21 cellular contexts compared by ENCODE assay signal in the genomic region with DNA sequence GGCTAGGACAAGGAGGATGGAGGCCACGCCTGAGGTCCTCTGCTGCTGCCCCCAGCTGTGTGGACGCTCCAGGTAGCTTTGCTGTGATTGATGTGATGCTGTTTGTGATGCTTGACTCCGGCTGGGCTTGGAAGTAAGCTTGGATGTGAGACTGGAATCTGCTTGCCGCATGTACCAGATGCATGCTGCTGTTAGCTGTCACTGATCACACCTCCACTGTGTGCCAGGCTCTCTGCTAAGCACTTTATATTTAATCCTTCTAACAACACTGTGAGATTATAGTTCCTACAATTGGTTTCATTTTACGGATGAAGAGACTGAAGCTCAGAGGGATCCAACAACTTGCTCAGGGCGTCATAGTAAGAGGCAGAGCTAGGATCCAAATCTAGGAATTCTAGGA. TPM values are rescaled to one million over a fixed set of nuclear protein-coding genes. Genes with fewer than 3 reads are reported as not detected.
A peak's percentile ranks its signal among the peaks of the same experiment; 100 is the strongest.
DNase-seq lines count a peak whose midpoint lies in the region; ATAC-seq, FAIRE-seq and TF ChIP-seq lines count a peak whose summit lies in the region.
"Had no signal": no experiment of that assay in that cellular context is flagged by ENCODE, and none has a peak within 500 bp of the region (broad histone marks: within the 10 kb centered on the region; RNA-seq: fewer than 3 reads in every experiment).

No MANE protein-coding gene starts in this region.

- no peak for TF ChIP-seq CTCF in left ventricle myocardium inferior (IDR thresholded peaks at IDR 0.05; ENCODE audit: borderline replicate concordance)

- DNase-seq in left ventricle myocardium inferior (no peak), cardiac septum (ENCODE audit: low spot score) (no peak), NCI-H524 (lab: John Stamatoyannopoulos, UW) (peak; percentile 74 to 89), memory B cell (ENCODE audit: low spot score in 2 of 2) (no peak), retina (no peak), small intestine (no peak)
- DNase-seq in activated naive CD4-positive, alpha-beta T cell treated with Interleukin-2 at 50 U/mL for 16 hours, result no peak
- DNase-seq: CD4-positive, alpha-beta T cell; DMS79 treated with DMSO at 0.1 percent for 48 hours; HFFc6; MV-4-11; NCI-H187 treated with DMSO at 0.1 percent for 48 hours; NCI-H2171; NCI-H446 treated with DMSO at 0.1 percent for 48 hours; NCI-H774; Peyer's patch; SHP77 had no signal

- ATAC-seq in memory B cell (ENCODE audit: low read depth), result no peak
- ATAC-seq: A549, K562 had no signal

- peaks cover 15% of the 10 kb centered on the region for H3K36me3 Mint-ChIP-seq in memory B cell

- 84 to 91% (median 87%) methylated on average over 6 of the region's 6 CpGs for WGBS in small intestine, 3 donors

- H3K4me3 Mint-ChIP-seq in memory B cell, result no peak overlapping the region
- H3K4me3 Mint-ChIP-seq: CD4-positive, alpha-beta T cell; HFFc6 had no signal

- H3K27me3 Mint-ChIP-seq in memory B cell, result no peaks in the 10 kb centered on the region
- H3K27me3 Mint-ChIP-seq: CD4-positive, alpha-beta T cell had no signal

- H3K36me3 ChIP-seq in left ventricle myocardium inferior (peaks cover 10% of the 10 kb centered on the region), small intestine (ENCODE audit: control insufficient read depth in 2 of 2, insufficient read depth in 2 of 2, low read length in 2 of 2) (peaks cover 0 to 2% of the 10 kb centered on the region in 2 donors)

- peak overlapping the region; percentile 49 for H3K27ac Mint-ChIP-seq in memory B cell
- H3K27ac Mint-ChIP-seq: CD4-positive, alpha-beta T cell; HFFc6 had no signal

- peak overlapping the region; percentile 28 for H3K27ac ChIP-seq in left ventricle myocardium inferior (replicated peaks)
- H3K27ac ChIP-seq in small intestine (ENCODE audit: low read depth in 1 of 2, low read length in 1 of 2), result no peak overlapping the region
- H3K27ac ChIP-seq: A549, Peyer's patch had no signal

- H3K9me3 Mint-ChIP-seq in memory B cell, result no peaks in the 10 kb centered on the region
- H3K9me3 Mint-ChIP-seq: CD4-positive, alpha-beta T cell; HFFc6 had no signal

- peaks cover 17% of the 10 kb centered on the region for H3K4me1 ChIP-seq in left ventricle myocardium inferior
- no peaks in the 10 kb centered on the region for H3K4me1 ChIP-seq in small intestine (ENCODE audit: control insufficient read depth in 2 of 2, insufficient read depth in 1 of 2, low read depth in 1 of 2, low read length in 1 of 2)
- H3K4me1 ChIP-seq: A549, Peyer's patch had no signal

- H3K4me3 ChIP-seq in left ventricle myocardium inferior (no peak overlapping the region), small intestine (ENCODE audit: low read depth in 1 of 2, low read length in 2 of 2) (no peak overlapping the region)
- H3K4me3 ChIP-seq: A549, K562, Peyer's patch had no signal

- FAIRE-seq in small intestine (lab: Jason Lieb, UNC), result no peak
- FAIRE-seq: A549, H54, K562 had no signal

- H3K27me3 ChIP-seq in left ventricle myocardium inferior (ENCODE audit: low read depth) (no peaks in the 10 kb centered on the region), small intestine (ENCODE audit: control insufficient read depth in 2 of 2, insufficient read depth in 2 of 2, low read length in 2 of 2) (no peaks in the 10 kb centered on the region)
- H3K27me3 ChIP-seq: Peyer's patch had no signal

- intact Hi-C loops in left ventricle myocardium inferior (cut with micrococcal nuclease) (no loop called here), cardiac septum (cut with DNase I) (no loop called here)

- peaks cover 26% of the 10 kb centered on the region for H3K4me1 Mint-ChIP-seq in memory B cell

- H3K9me3 ChIP-seq in left ventricle myocardium inferior (replicated peaks) (no peaks in the 10 kb centered on the region), small intestine (ENCODE audit: control insufficient read depth, low read depth) (no peaks in the 10 kb centered on the region)
- H3K9me3 ChIP-seq: A549, Peyer's patch had no signal

RNA-seq across cellular contexts. Expression of gene SNX29, which starts 23.5 kb away (rescaled TPM):
- total RNA-seq in left ventricle myocardium inferior, result 13.2 TPM
- total RNA-seq in cardiac septum, result 13.3 TPM
- polyA plus RNA-seq in small intestine, result 1 to 10 TPM in 2 of 3 donors, under 1 TPM in 1; 0.89 to 3.7 (median 1.9) TPM

RNA-seq across cellular contexts. Expression of gene TNFRSF17, which starts 35.0 kb away (rescaled TPM):
- not detected for total RNA-seq in left ventricle myocardium inferior
- not detected for total RNA-seq in cardiac septum
- 10 to 100 TPM in 1 of 3 donors, 1 to 10 TPM in 1, not detected in 1; 1.8 to 19.7 TPM for polyA plus RNA-seq in small intestine
- total RNA-seq: CD4-positive, alpha-beta T cell; G401; K562; Peyer's patch had no signal
- polyA plus RNA-seq: A549, K562 had no signal

RNA-seq across cellular contexts. Expression of gene NPIPB2, which starts 58.2 kb away (rescaled TPM):
- total RNA-seq in left ventricle myocardium inferior, result 0.77 TPM
- total RNA-seq in cardiac septum, result 1.9 TPM
- 1 to 10 TPM in 2 of 3 donors, not detected in 1; 5.1 to 5.5 TPM for polyA plus RNA-seq in small intestine

Comparison
In these comparisons a context has a peak if more than half of its experiments do, and no peak if none do; other contexts are left out.
1. DNase-seq: peak in NCI-H524 (2 of 2); none in left ventricle myocardium inferior (single experiment), cardiac septum (single experiment), memory B cell (0 of 2), retina (single experiment), small intestine (single experiment) and activated naive CD4-positive, alpha-beta T cell treated with Interleukin-2 at 50 U/mL for 16 hours (single experiment).